In the genomic region with DNA sequence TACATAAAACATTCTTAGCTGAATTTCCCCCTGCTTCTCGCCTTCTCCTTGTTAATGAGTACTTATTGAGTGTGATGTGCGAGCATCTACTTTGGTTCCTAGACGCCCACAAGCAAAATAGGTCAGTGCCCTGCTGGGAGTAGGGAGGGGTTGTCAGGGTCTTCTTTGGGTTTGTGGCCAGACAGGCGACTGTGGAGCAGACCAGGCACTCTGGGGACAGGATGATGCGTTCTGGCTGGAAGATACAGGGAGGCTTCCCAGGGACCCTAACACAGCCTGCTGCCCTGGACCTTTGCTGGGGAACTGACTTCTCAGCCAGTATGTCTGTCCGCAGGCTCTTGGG, we compare ENCODE assay signal across 11 cellular contexts.
DNase-seq lines count a peak whose midpoint lies in the region; ATAC-seq and TF ChIP-seq lines count a peak whose summit lies in the region.
"Had no signal": no experiment of that assay in that cellular context is flagged by ENCODE, and none has a peak within 500 bp of the region (broad histone marks: within the 10 kb centered on the region; RNA-seq: fewer than 3 reads in every experiment).

No MANE protein-coding gene starts in this region.

- H3K27me3 ChIP-seq in heart right ventricle (no peaks in the 10 kb centered on the region), tibial nerve (no peaks in the 10 kb centered on the region)
- H3K27me3 ChIP-seq: brain microvascular endothelial cell had no signal

- no peak for TF ChIP-seq CTCF in heart right ventricle (IDR thresholded peaks at IDR 0.05)
- no peak for TF ChIP-seq CTCF in chondrocyte (IDR thresholded peaks at IDR 0.05)
- TF ChIP-seq CTCF in natural killer cell (IDR thresholded peaks at IDR 0.05), result no peak
- no peak for TF ChIP-seq CTCF in tibial nerve (IDR thresholded peaks at IDR 0.05)

- H3K9me3 ChIP-seq in heart right ventricle (no peaks in the 10 kb centered on the region), tibial nerve (no peaks in the 10 kb centered on the region)

- H3K27ac Mint-ChIP-seq in chondrocyte (ENCODE audit: unreplicated experiment) (peak overlapping the region; percentile 63), natural killer cell (peak overlapping the region; percentile 21 to 34)

- H3K4me3 Mint-ChIP-seq in chondrocyte (ENCODE audit: unreplicated experiment) (no peak overlapping the region), natural killer cell (peak overlapping the region; percentile 64)

- peak in 2 of 8 donors; percentile 6 to 11 for ATAC-seq in heart right ventricle
- no peak for ATAC-seq in left cardiac atrium
- ATAC-seq in natural killer cell, result peak in 1 of 3 donors; percentile 39

- H3K36me3 Mint-ChIP-seq in chondrocyte (ENCODE audit: low read depth), result peaks cover 4% of the 10 kb centered on the region
- H3K36me3 Mint-ChIP-seq in natural killer cell, result no peaks in the 10 kb centered on the region

- H3K27me3 Mint-ChIP-seq in chondrocyte (ENCODE audit: low read depth) (no peaks in the 10 kb centered on the region), natural killer cell (ENCODE audit: low read depth in 2 of 2) (no peaks in the 10 kb centered on the region)

- no peak overlapping the region for H3K4me3 ChIP-seq in heart right ventricle
- no peak overlapping the region for H3K4me3 ChIP-seq in tibial nerve

- H3K4me1 ChIP-seq in heart right ventricle (peaks cover 8 to 58% (median 30%) of the 10 kb centered on the region in 9 donors), tibial nerve (peaks cover 0 to 27% (median 9%) of the 10 kb centered on the region in 4 donors)

- no peak for TF ChIP-seq EP300 in tibial nerve (IDR thresholded peaks at IDR 0.05)

- DNase-seq in heart right ventricle (no peak), left cardiac atrium (no peak), chondrocyte (ENCODE audit: low spot score) (peak; percentile 47), natural killer cell (no peak), tibial nerve (ENCODE audit: low spot score in 2 of 2) (no peak), NCI-H187 treated with DMSO at 0.1 percent for 48 hours (lab: John Stamatoyannopoulos, UW) (no peak), caudate nucleus (lab: John Stamatoyannopoulos, UW) (no peak)
- DNase-seq in activated CD8-positive, alpha-beta memory T cell treated with anti-CD3 and anti-CD28 coated beads, Interleukin-2, amount 50 U/mL, for 4 hours, result no peak
- DNase-seq: activated gamma-delta T cell; stimulated activated CD4-positive, alpha-beta T cell treated with anti-CD3 and anti-CD28 coated beads, Interleukin-2, amount 100 ng/mL, for 48 hours had no signal

- H3K4me1 Mint-ChIP-seq in chondrocyte (ENCODE audit: low read depth), result peaks cover 42% of the 10 kb centered on the region
- H3K4me1 Mint-ChIP-seq in natural killer cell, result peaks cover 32 to 39% of the 10 kb centered on the region in 2 donors

- peak overlapping the region in 9 of 10 donors; percentile 8 to 77 (median 66) for H3K27ac ChIP-seq in heart right ventricle
- peak overlapping the region in 3 of 4 donors; percentile 7 to 70 (median 66) for H3K27ac ChIP-seq in tibial nerve
- H3K27ac ChIP-seq in caudate nucleus (ENCODE audit: low read depth, low read length), result no peak overlapping the region
- H3K27ac ChIP-seq: brain microvascular endothelial cell had no signal

- intact Hi-C loops in heart right ventricle (cut with DNase I) (no loop called here), left cardiac atrium (cut with DNase I) (no loop called here), natural killer cell (cut with micrococcal nuclease) (no loop called here)

- no peak for TF ChIP-seq POLR2A in tibial nerve (IDR thresholded peaks at IDR 0.05)

- WGBS in heart right ventricle, 2 donors, result 75 to 77% methylated on average over 6 of the region's 6 CpGs
- 73 to 82% methylated on average over 5 to 6 of the region's 6 CpGs for WGBS in tibial nerve, 2 donors

- no peaks in the 10 kb centered on the region for H3K36me3 ChIP-seq in heart right ventricle
- H3K36me3 ChIP-seq in tibial nerve, result no peaks in the 10 kb centered on the region
- H3K36me3 ChIP-seq: brain microvascular endothelial cell had no signal

- H3K9me3 Mint-ChIP-seq in chondrocyte (ENCODE audit: low read depth) (no peaks in the 10 kb centered on the region), natural killer cell (no peaks in the 10 kb centered on the region)
